ENCODE assay signal across 16 cellular contexts in genomic region chr4:71907782-71908181, GRCh38.
DNase-seq lines count a peak whose midpoint lies in the region; ATAC-seq lines count a peak whose summit lies in the region.
"Had no signal": no experiment of that assay in that cellular context is flagged by ENCODE, and none has a peak within 500 bp of the region (broad histone marks: within the 10 kb centered on the region; RNA-seq: fewer than 3 reads in every experiment).

No MANE protein-coding gene starts in this region.

- ATAC-seq in GM19023 (IDR thresholded peaks at IDR 0.05; ENCODE audit: unreplicated experiment), result peak; percentile 91
- ATAC-seq in HG02642 (IDR thresholded peaks at IDR 0.05; ENCODE audit: poor library complexity, unreplicated experiment), result peak; percentile 58
- peak; percentile 54 for ATAC-seq in HG03558 (IDR thresholded peaks at IDR 0.05; ENCODE audit: extremely low read depth, unreplicated experiment)
- ATAC-seq in activated CD4-positive, CD25-positive, alpha-beta regulatory T cell treated with anti-CD3 and anti-CD28 coated beads, Interleukin-2, amount 50 U/mL, for 24 hours, result no peak
- ATAC-seq: T-cell had no signal

- DNase-seq in renal cortical epithelial cell (ENCODE audit: low read depth) (peak; percentile 18), NCI-H446 (lab: John Stamatoyannopoulos, UW) (no peak), HPDE6-E6E7 (ENCODE audit: extremely low spot score) (no peak)
- DNase-seq: activated CD4-positive, CD25-positive, alpha-beta regulatory T cell treated with anti-CD3 and anti-CD28 coated beads, Interleukin-2, amount 50 U/mL, for 72 hours; activated CD8-positive, alpha-beta memory T cell treated with anti-CD3 and anti-CD28 coated beads, Interleukin-2, amount 50 U/mL, for 48 hours; activated naive CD4-positive, alpha-beta T cell treated with anti-CD3 and anti-CD28 coated beads, Interleukin-2, amount 50 U/mL, for 16 hours; Kasumi-1; NCI-H1436 treated with DMSO at 0.1 percent for 48 hours; NCI-H524 treated with DMSO at 0.1 percent for 48 hours; sigmoid colon; stimulated activated CD4-positive, alpha-beta T cell treated with anti-CD3 and anti-CD28 coated beads, Interleukin-4, amount 100 ng/mL, for 4 hours; T-cell had no signal

Comparison
In these comparisons a context has a peak if more than half of its experiments do, and no peak if none do; other contexts are left out.
1. ATAC-seq: peak in GM19023 (single experiment), HG02642 (single experiment) and HG03558 (single experiment); none in activated CD4-positive, CD25-positive, alpha-beta regulatory T cell treated with anti-CD3 and anti-CD28 coated beads, Interleukin-2, amount 50 U/mL, for 24 hours (0 of 2).